9 cellular contexts compared by ENCODE assay signal in the genomic region with DNA sequence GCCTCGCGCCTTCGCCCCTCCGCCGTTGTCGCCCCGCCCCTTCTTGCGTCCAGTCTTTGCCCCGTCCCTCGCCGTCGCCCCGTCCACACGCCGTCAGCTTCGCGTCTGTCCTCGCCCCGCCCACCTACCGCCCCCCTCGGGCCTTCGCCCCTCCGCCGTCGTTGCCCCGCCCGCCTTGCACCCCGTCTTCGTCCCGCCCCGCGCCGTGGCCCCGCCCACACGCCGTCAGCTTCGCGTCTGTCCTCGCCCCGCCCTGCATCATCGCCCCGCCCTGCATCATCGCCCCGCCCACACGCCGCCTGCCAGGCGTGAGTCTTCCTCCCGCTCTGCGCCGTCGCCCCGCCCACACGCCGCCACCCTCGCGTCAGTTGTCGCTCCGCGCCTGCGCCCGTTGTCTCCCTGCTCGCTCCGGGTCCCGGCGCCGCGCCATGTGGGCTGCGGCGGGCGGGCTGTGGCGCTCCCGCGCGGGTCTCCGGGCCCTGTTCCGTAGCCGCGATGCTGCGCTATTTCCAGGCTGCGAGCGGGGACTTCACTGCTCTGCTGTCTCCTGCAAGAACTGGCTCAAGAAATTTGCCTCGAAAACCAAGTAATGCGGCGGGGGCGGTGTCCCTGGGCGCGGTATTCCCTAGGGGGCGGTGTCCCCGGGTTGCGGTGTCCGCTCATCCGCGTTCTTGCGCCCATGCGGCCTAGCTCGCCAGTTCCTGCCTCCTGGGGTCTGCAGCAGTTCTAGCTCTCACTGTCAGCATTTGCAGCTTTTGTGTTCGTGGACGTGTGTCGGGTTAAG. TPM values are rescaled to one million over a fixed set of nuclear protein-coding genes. Genes with fewer than 3 reads are reported as not detected.
DNase-seq lines count a peak whose midpoint lies in the region; ATAC-seq, FAIRE-seq and TF ChIP-seq lines count a peak whose summit lies in the region.
"Had no signal": no experiment of that assay in that cellular context is flagged by ENCODE, and none has a peak within 500 bp of the region (broad histone marks: within the 10 kb centered on the region; RNA-seq: fewer than 3 reads in every experiment).

A gene with protein sequence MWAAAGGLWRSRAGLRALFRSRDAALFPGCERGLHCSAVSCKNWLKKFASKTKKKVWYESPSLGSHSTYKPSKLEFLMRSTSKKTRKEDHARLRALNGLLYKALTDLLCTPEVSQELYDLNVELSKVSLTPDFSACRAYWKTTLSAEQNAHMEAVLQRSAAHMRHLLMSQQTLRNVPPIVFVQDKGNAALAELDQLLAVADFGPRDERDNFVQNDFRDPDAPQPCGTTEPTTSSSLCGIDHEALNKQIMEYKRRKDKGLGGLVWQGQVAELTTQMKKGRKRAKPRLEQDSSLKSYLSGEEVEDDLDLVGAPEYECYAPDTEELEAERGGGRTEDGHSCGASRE (plus strand): TSS at position 367 of the 784 bp plus-strand sequence. CDS start 62 bp downstream, at position 429.

- peak within 1 kb of the TSS; percentile 56 to 58 for H3K9ac ChIP-seq in kidney (ENCODE audit: low read length in 2 of 2)

- H3K4me3 ChIP-seq in AG10803 (ENCODE audit: low read length) (peak within 1 kb of the TSS; percentile 94), kidney (ENCODE audit: low read length in 2 of 2) (peak within 1 kb of the TSS; percentile 78 to 81)

- TF ChIP-seq CTCF in AG10803 (conservative IDR thresholded peaks at IDR 0.05; ENCODE audit: low read length) = peak; percentile 3; the same call in 1 of the 2 replicates
- TF ChIP-seq CTCF in kidney (IDR thresholded peaks at IDR 0.05; ENCODE audit: borderline replicate concordance, extremely low read depth, insufficient read depth) = peak; percentile 14

- ATAC-seq in GM19035 (IDR thresholded peaks at IDR 0.05; ENCODE audit: unreplicated experiment) = peak; percentile 71
- peak; percentile 76 for ATAC-seq in HG03354 (IDR thresholded peaks at IDR 0.05; ENCODE audit: poor library complexity, severe bottlenecking, unreplicated experiment)
- peak; percentile 81 to 83 for ATAC-seq in activated CD4-positive, CD25-positive, alpha-beta regulatory T cell treated with anti-CD3 and anti-CD28 coated beads, Interleukin-2, amount 50 U/mL, for 24 hours

- no peak for FAIRE-seq in kidney (lab: Jason Lieb, UNC)
- FAIRE-seq: colon had no signal

- intact Hi-C loops in kidney (cut with DNase I) = no loop called here

- no peaks in the 10 kb centered on the region for H3K9me3 ChIP-seq in kidney (ENCODE audit: control insufficient read depth in 1 of 2, low read length in 2 of 2)

- peak within 1 kb of the TSS; percentile 75 to 84 for H3K27ac ChIP-seq in kidney (ENCODE audit: low read depth in 2 of 2, low read length in 2 of 2)

- peaks cover 0 to 10% of the 10 kb centered on the region in 2 donors for H3K36me3 ChIP-seq in kidney (ENCODE audit: control insufficient read depth in 1 of 2, insufficient read depth in 2 of 2, low read length in 2 of 2)

- peaks cover 0 to 12% of the 10 kb centered on the region in 2 donors for H3K4me1 ChIP-seq in kidney (ENCODE audit: control insufficient read depth in 1 of 2, insufficient read depth in 1 of 2, low read depth in 1 of 2, low read length in 2 of 2)

- DNase-seq in AG10803 (ENCODE audit: low read depth) = peak; percentile 98
- peak; percentile 96 to 97 for DNase-seq in NCI-H446 (lab: John Stamatoyannopoulos, UW)
- DNase-seq in cerebellar nuclear complex (lab: John Stamatoyannopoulos, UW) = peak; percentile 90 to 93
- peak; percentile 100 for DNase-seq in kidney
- DNase-seq in stimulated activated CD4-positive, alpha-beta T cell treated with anti-CD3 and anti-CD28 coated beads, Interleukin-15, amount 100 ng/mL, for 24 hours = peak; percentile 100

RNA-seq across cellular contexts. Expression of the gene that starts here (rescaled TPM):
- 21.4 TPM for total RNA-seq in kidney
- polyA plus RNA-seq in kidney (ENCODE audit: insufficient read depth, low read depth, low replicate concordance) = 17.7 TPM

Comparison
In these comparisons a context has a peak if more than half of its experiments do, and no peak if none do; other contexts are left out.
1. Peak in every context shown above with its lines: DNase-seq, ATAC-seq, H3K4me3 ChIP-seq and H3K27ac ChIP-seq.